ENCODE assay signal across 1 cellular context in genomic region chrX:47499291-47499690, GRCh38.
TF ChIP-seq lines count a peak whose summit lies in the region.

No MANE protein-coding gene starts in this region.

TF ChIP-seq in IMR-90, 13 proteins besides CTCF, POLR2A, EP300 and RAD21 (continued from another document):
- TF ChIP-seq ELK1 (IDR thresholded peaks at IDR 0.05; ENCODE audit: borderline replicate concordance, low read depth, low read length): no peak
- no peak for TF ChIP-seq BHLHE40 (IDR thresholded peaks at IDR 0.05; ENCODE audit: low read depth, low read length)
- TF ChIP-seq CHD1 (IDR thresholded peaks at IDR 0.05; ENCODE audit: low read depth, low read length): no peak
